In genomic region chr7:138878847-138879246, GRCh38 we compare ENCODE assay signal across 18 cellular contexts.
"Had no signal": no experiment of that assay in that cellular context is flagged by ENCODE, and none has a peak within 500 bp of the region (broad histone marks: within the 10 kb centered on the region; RNA-seq: fewer than 3 reads in every experiment).

No MANE protein-coding gene starts in this region.

- DNase-seq: effector CD4-positive, alpha-beta T cell; endodermal cell; erythroblast; foreskin melanocyte; head of caudate nucleus; hippocampal formation; mammary epithelial cell; naive thymus-derived CD8-positive, alpha-beta T cell; posterior cingulate gyrus; stimulated activated CD4-positive, alpha-beta T cell treated with anti-CD3 and anti-CD28 coated beads, Interleukin-12 subunit alpha, Interleukin-12 subunit beta, amount 100 ng/mL, for 4 hours; stimulated activated naive CD4-positive, alpha-beta T cell; stomach; substantia nigra; transverse colon had no signal

- H3K9me3 Mint-ChIP-seq: endodermal cell; naive thymus-derived CD8-positive, alpha-beta T cell; neural crest cell had no signal

- H3K4me3 Mint-ChIP-seq: endodermal cell; naive thymus-derived CD8-positive, alpha-beta T cell; neural crest cell had no signal

- H3K36me3 ChIP-seq: thoracic aorta, transverse colon had no signal

- ATAC-seq: naive thymus-derived CD8-positive, alpha-beta T cell; sciatic nerve had no signal

- H3K4me3 ChIP-seq: coronary artery, stomach, thoracic aorta, transverse colon had no signal

- H3K27ac ChIP-seq: coronary artery, stomach, thoracic aorta, transverse colon had no signal

- H3K4me1 Mint-ChIP-seq: neural crest cell had no signal

- H3K27me3 ChIP-seq: stomach, transverse colon had no signal

- H3K27me3 Mint-ChIP-seq: naive thymus-derived CD8-positive, alpha-beta T cell had no signal

- H3K9me3 ChIP-seq: stomach, thoracic aorta, transverse colon had no signal

- H3K36me3 Mint-ChIP-seq: naive thymus-derived CD8-positive, alpha-beta T cell had no signal

- H3K4me1 ChIP-seq: stomach, transverse colon had no signal

- H3K27ac Mint-ChIP-seq: endodermal cell; naive thymus-derived CD8-positive, alpha-beta T cell had no signal
